In genomic region chr3:143700431-143700975, GRCh38 we compare ENCODE assay signal across 23 cellular contexts.
DNase-seq lines count a peak whose midpoint lies in the region; ATAC-seq, FAIRE-seq and TF ChIP-seq lines count a peak whose summit lies in the region.
"Had no signal": no experiment of that assay in that cellular context is flagged by ENCODE, and none has a peak within 500 bp of the region (broad histone marks: within the 10 kb centered on the region; RNA-seq: fewer than 3 reads in every experiment).

No MANE protein-coding gene starts in this region.

- dilution Hi-C loops in keratinocyte (cut with MboI; ENCODE audit: extremely low pct_ligation_motif_present, low sequenced_read_pairs) = no loop called here

- H3K4me1 Mint-ChIP-seq in activated CD4-positive, alpha-beta memory T cell treated with anti-CD3 and anti-CD28 coated beads for 36 hours (ENCODE audit: low read depth) = peaks cover 3% of the 10 kb centered on the region
- H3K4me1 Mint-ChIP-seq in activated CD4-positive, alpha-beta memory T cell treated with anti-CD3 and anti-CD28 coated beads, Interleukin-2, amount 10 ng/mL, durations not matched to agents 7 days and 5 days = no peaks in the 10 kb centered on the region
- no peaks in the 10 kb centered on the region for H3K4me1 Mint-ChIP-seq in activated T-helper 17 cell treated with anti-CD3 and anti-CD28 coated beads, Interleukin-2, amount 50 U/mL, for 72 hours
- H3K4me1 Mint-ChIP-seq in activated T-helper 2 cell treated with anti-CD3 and anti-CD28 coated beads, Interferon-gamma antibody, Interleukin-2, Interleukin-4, amounts not matched to agents 10 μg/mL and 5 μg/mL and 100 μg/mL, durations not matched to agents 14 hours and 24 hours and 36 hours (ENCODE audit: low read depth) = no peaks in the 10 kb centered on the region
- H3K4me1 Mint-ChIP-seq: GM23338, H9 had no signal

- no peaks in the 10 kb centered on the region for H4K20me1 ChIP-seq in keratinocyte (ENCODE audit: control insufficient read depth, extremely low read depth, insufficient read depth, low read length)

- no peak overlapping the region for H3K4me2 ChIP-seq in keratinocyte (ENCODE audit: control insufficient read depth, extremely low read depth, insufficient read depth, low read depth, low read length)
- H3K4me2 ChIP-seq: GM23338 had no signal

- FAIRE-seq in keratinocyte (lab: Jason Lieb, UNC) (peak; percentile 49), frontal cortex (lab: Jason Lieb, UNC) (no peak)
- FAIRE-seq: GM18507 had no signal

- intact Hi-C loops in activated CD4-positive, alpha-beta memory T cell treated with anti-CD3 and anti-CD28 coated beads for 36 hours (cut with micrococcal nuclease) = no loop called here
- intact Hi-C loops in activated T-helper 2 cell treated with anti-CD3 and anti-CD28 coated beads, Interferon-gamma antibody, Interleukin-2, Interleukin-4, amounts not matched to agents 10 μg/mL and 5 μg/mL and 100 μg/mL, durations not matched to agents 14 hours and 24 hours and 36 hours (cut with micrococcal nuclease) = no loop called here

- DNase-seq in activated CD4-positive, alpha-beta memory T cell treated with anti-CD3 and anti-CD28 coated beads for 36 hours = peak; percentile 18
- DNase-seq in activated CD4-positive, alpha-beta memory T cell treated with anti-CD3 and anti-CD28 coated beads, Interleukin-2, amount 10 ng/mL, durations not matched to agents 7 days and 5 days = no peak
- no peak for DNase-seq in keratinocyte (ENCODE audit: low read depth, low spot score)
- DNase-seq in frontal cortex (ENCODE audit: low spot score in 2 of 2) = no peak
- DNase-seq in activated T-helper 2 cell treated with anti-CD3 and anti-CD28 coated beads, Interferon-gamma antibody, Interleukin-2, Interleukin-4, amounts not matched to agents 10 μg/mL and 5 μg/mL and 100 μg/mL, durations not matched to agents 14 hours and 24 hours and 36 hours (ENCODE audit: low spot score) = no peak
- DNase-seq: Calu3, DMS79 treated with DMSO at 0.1 percent for 48 hours, GF-D8, H9, IMR-90, KG1, MG63, NCI-H1105 treated with DMSO at 0.1 percent for 48 hours, NCI-H2029, NCI-H526 treated with DMSO at 0.1 percent for 48 hours, Peyer's patch, SIG-M5 had no signal

- no peak overlapping the region for H3K4me3 Mint-ChIP-seq in activated CD4-positive, alpha-beta memory T cell treated with anti-CD3 and anti-CD28 coated beads for 36 hours
- H3K4me3 Mint-ChIP-seq in activated CD4-positive, alpha-beta memory T cell treated with anti-CD3 and anti-CD28 coated beads, Interleukin-2, amount 10 ng/mL, durations not matched to agents 7 days and 5 days = no peak overlapping the region
- no peak overlapping the region for H3K4me3 Mint-ChIP-seq in activated T-helper 17 cell treated with anti-CD3 and anti-CD28 coated beads, Interleukin-2, amount 50 U/mL, for 72 hours
- no peak overlapping the region for H3K4me3 Mint-ChIP-seq in activated T-helper 2 cell treated with anti-CD3 and anti-CD28 coated beads, Interferon-gamma antibody, Interleukin-2, Interleukin-4, amounts not matched to agents 10 μg/mL and 5 μg/mL and 100 μg/mL, durations not matched to agents 14 hours and 24 hours and 36 hours (ENCODE audit: low read depth)
- H3K4me3 Mint-ChIP-seq: GM23338, H9 had no signal

- H3K4me1 ChIP-seq in keratinocyte (ENCODE audit: control insufficient read depth, extremely low read depth, insufficient read depth, low read length) = no peaks in the 10 kb centered on the region
- H3K4me1 ChIP-seq: Peyer's patch had no signal

- no peaks in the 10 kb centered on the region for H3K9me3 Mint-ChIP-seq in activated CD4-positive, alpha-beta memory T cell treated with anti-CD3 and anti-CD28 coated beads for 36 hours
- no peaks in the 10 kb centered on the region for H3K9me3 Mint-ChIP-seq in activated CD4-positive, alpha-beta memory T cell treated with anti-CD3 and anti-CD28 coated beads, Interleukin-2, amount 10 ng/mL, durations not matched to agents 7 days and 5 days
- H3K9me3 Mint-ChIP-seq in activated T-helper 17 cell treated with anti-CD3 and anti-CD28 coated beads, Interleukin-2, amount 50 U/mL, for 72 hours = no peaks in the 10 kb centered on the region
- H3K9me3 Mint-ChIP-seq in activated T-helper 2 cell treated with anti-CD3 and anti-CD28 coated beads, Interferon-gamma antibody, Interleukin-2, Interleukin-4, amounts not matched to agents 10 μg/mL and 5 μg/mL and 100 μg/mL, durations not matched to agents 14 hours and 24 hours and 36 hours = no peaks in the 10 kb centered on the region
- H3K9me3 Mint-ChIP-seq: GM23338, H9 had no signal

- H2AFZ ChIP-seq in keratinocyte (ENCODE audit: control insufficient read depth, low read length) = no peak overlapping the region
- H2AFZ ChIP-seq: GM23338 had no signal

- CTCF ChIA-PET in activated CD4-positive, alpha-beta memory T cell treated with anti-CD3 and anti-CD28 coated beads for 36 hours (lab: Charles Lee) = no interaction called here
- CTCF ChIA-PET in activated CD4-positive, alpha-beta memory T cell treated with anti-CD3 and anti-CD28 coated beads, Interleukin-2, amount 10 ng/mL, durations not matched to agents 7 days and 5 days (lab: Charles Lee) = no interaction called here

- no peaks in the 10 kb centered on the region for H3K9me3 ChIP-seq in keratinocyte (ENCODE audit: control insufficient read depth, low read depth, low read length)
- H3K9me3 ChIP-seq: MG63, Peyer's patch had no signal

- no peak overlapping the region for H3K27ac ChIP-seq in keratinocyte (ENCODE audit: control insufficient read depth, insufficient read depth, low read length)
- H3K27ac ChIP-seq: Peyer's patch, SK-N-MC had no signal

- H3K27me3 ChIP-seq in keratinocyte (ENCODE audit: control insufficient read depth, extremely low read depth, insufficient read depth, low read length) = no peaks in the 10 kb centered on the region
- H3K27me3 ChIP-seq: Peyer's patch had no signal

- no peak overlapping the region for H3K4me3 ChIP-seq in keratinocyte (ENCODE audit: control insufficient read depth in 2 of 3, extremely low read depth in 1 of 3, insufficient read depth in 2 of 3, low read depth in 1 of 3, low read length in 3 of 3)
- H3K4me3 ChIP-seq: GM23338, MG63, Peyer's patch, SK-N-MC had no signal

- no peak for TF ChIP-seq CTCF in keratinocyte (optimal IDR thresholded peaks at IDR 0.05 in 1 of 3, IDR thresholded peaks at IDR 0.05 in 1 of 3, conservative IDR thresholded peaks at IDR 0.05 in 1 of 3; ENCODE audit: extremely low read depth in 1 of 3, insufficient read depth in 2 of 3, low read length in 3 of 3)

- no peak overlapping the region for H3K9ac ChIP-seq in keratinocyte (ENCODE audit: control insufficient read depth, extremely low read depth, insufficient read depth, low read length)

- H3K36me3 ChIP-seq in keratinocyte (ENCODE audit: control insufficient read depth in 2 of 2, extremely low read depth in 1 of 2, insufficient read depth in 2 of 2, low read length in 2 of 2) = no peaks in the 10 kb centered on the region
- H3K36me3 ChIP-seq: MG63, Peyer's patch had no signal

- POLR2A ChIA-PET in activated CD4-positive, alpha-beta memory T cell treated with anti-CD3 and anti-CD28 coated beads for 36 hours (lab: Charles Lee) = no interaction called here
- POLR2A ChIA-PET in activated CD4-positive, alpha-beta memory T cell treated with anti-CD3 and anti-CD28 coated beads, Interleukin-2, amount 10 ng/mL, durations not matched to agents 7 days and 5 days (lab: Charles Lee) = no interaction called here

- no peak overlapping the region for H3K27ac Mint-ChIP-seq in activated CD4-positive, alpha-beta memory T cell treated with anti-CD3 and anti-CD28 coated beads for 36 hours
- H3K27ac Mint-ChIP-seq in activated CD4-positive, alpha-beta memory T cell treated with anti-CD3 and anti-CD28 coated beads, Interleukin-2, amount 10 ng/mL, durations not matched to agents 7 days and 5 days = no peak overlapping the region
- no peak overlapping the region for H3K27ac Mint-ChIP-seq in activated T-helper 17 cell treated with anti-CD3 and anti-CD28 coated beads, Interleukin-2, amount 50 U/mL, for 72 hours
- H3K27ac Mint-ChIP-seq in activated T-helper 2 cell treated with anti-CD3 and anti-CD28 coated beads, Interferon-gamma antibody, Interleukin-2, Interleukin-4, amounts not matched to agents 10 μg/mL and 5 μg/mL and 100 μg/mL, durations not matched to agents 14 hours and 24 hours and 36 hours = no peak overlapping the region
- H3K27ac Mint-ChIP-seq: GM23338, H9 had no signal

- ATAC-seq in GM18870 (IDR thresholded peaks at IDR 0.05; ENCODE audit: unreplicated experiment) (peak; percentile 63), GM21786 (IDR thresholded peaks at IDR 0.05; ENCODE audit: unreplicated experiment) (no peak)
- ATAC-seq in activated T-helper 17 cell treated with anti-CD3 and anti-CD28 coated beads, Interleukin-2, amount 50 U/mL, for 72 hours (replicated peaks) = peak; percentile 60
- ATAC-seq: GM23338 had no signal

- no peaks in the 10 kb centered on the region for H3K27me3 Mint-ChIP-seq in activated CD4-positive, alpha-beta memory T cell treated with anti-CD3 and anti-CD28 coated beads for 36 hours
- H3K27me3 Mint-ChIP-seq in activated CD4-positive, alpha-beta memory T cell treated with anti-CD3 and anti-CD28 coated beads, Interleukin-2, amount 10 ng/mL, durations not matched to agents 7 days and 5 days = no peaks in the 10 kb centered on the region
- no peaks in the 10 kb centered on the region for H3K27me3 Mint-ChIP-seq in activated T-helper 17 cell treated with anti-CD3 and anti-CD28 coated beads, Interleukin-2, amount 50 U/mL, for 72 hours
- H3K27me3 Mint-ChIP-seq in activated T-helper 2 cell treated with anti-CD3 and anti-CD28 coated beads, Interferon-gamma antibody, Interleukin-2, Interleukin-4, amounts not matched to agents 10 μg/mL and 5 μg/mL and 100 μg/mL, durations not matched to agents 14 hours and 24 hours and 36 hours (ENCODE audit: low read depth) = peaks cover 8% of the 10 kb centered on the region

- no peaks in the 10 kb centered on the region for H3K9me1 ChIP-seq in keratinocyte (ENCODE audit: control insufficient read depth, extremely low read depth, insufficient read depth, low read length)

- peaks cover 2% of the 10 kb centered on the region for H3K36me3 Mint-ChIP-seq in activated CD4-positive, alpha-beta memory T cell treated with anti-CD3 and anti-CD28 coated beads for 36 hours
- H3K36me3 Mint-ChIP-seq in activated CD4-positive, alpha-beta memory T cell treated with anti-CD3 and anti-CD28 coated beads, Interleukin-2, amount 10 ng/mL, durations not matched to agents 7 days and 5 days (ENCODE audit: low read depth) = no peaks in the 10 kb centered on the region
- H3K36me3 Mint-ChIP-seq in activated T-helper 17 cell treated with anti-CD3 and anti-CD28 coated beads, Interleukin-2, amount 50 U/mL, for 72 hours (ENCODE audit: low read depth) = no peaks in the 10 kb centered on the region
- no peaks in the 10 kb centered on the region for H3K36me3 Mint-ChIP-seq in activated T-helper 2 cell treated with anti-CD3 and anti-CD28 coated beads, Interferon-gamma antibody, Interleukin-2, Interleukin-4, amounts not matched to agents 10 μg/mL and 5 μg/mL and 100 μg/mL, durations not matched to agents 14 hours and 24 hours and 36 hours (ENCODE audit: low read depth)

- H3K79me2 ChIP-seq in keratinocyte (ENCODE audit: control insufficient read depth, insufficient read depth, low read length) = no peaks in the 10 kb centered on the region
